1 cellular context compared by ENCODE assay signal in genomic region chr2:172748543-172748942, GRCh38. TPM values are rescaled to one million over a fixed set of nuclear protein-coding genes. Genes with fewer than 3 reads are reported as not detected.
"Had no signal": no experiment of that assay in that cellular context is flagged by ENCODE, and none has a peak within 500 bp of the region (broad histone marks: within the 10 kb centered on the region; RNA-seq: fewer than 3 reads in every experiment).

No MANE protein-coding gene starts in this region.

RNA-seq across cellular contexts. Expression of gene RAPGEF4, which starts 12.9 kb away (rescaled TPM):
- total RNA-seq: MCF 10A had no signal
